15 cellular contexts compared by ENCODE assay signal in genomic region chr3:124207873-124208473, GRCh38.
DNase-seq lines count a peak whose midpoint lies in the region; ATAC-seq lines count a peak whose summit lies in the region.
"Had no signal": no experiment of that assay in that cellular context is flagged by ENCODE, and none has a peak within 500 bp of the region (broad histone marks: within the 10 kb centered on the region; RNA-seq: fewer than 3 reads in every experiment).

No MANE protein-coding gene starts in this region.

- H2BK15ac ChIP-seq in neuronal stem cell (ENCODE audit: low read length), result no peak overlapping the region

- H2AK5ac ChIP-seq in neuronal stem cell (ENCODE audit: low read depth, low read length), result no peak overlapping the region

- H3K36me3 ChIP-seq in neuronal stem cell (replicated peaks in 1 of 2; ENCODE audit: control insufficient read depth in 2 of 2, insufficient read depth in 2 of 2, low read length in 2 of 2), result no peaks in the 10 kb centered on the region
- H3K36me3 ChIP-seq: gastrocnemius medialis, tibial nerve had no signal

- H4K8ac ChIP-seq in neuronal stem cell (ENCODE audit: low read depth, low read length), result peak overlapping the region; percentile 83

- H2BK120ac ChIP-seq in neuronal stem cell (ENCODE audit: low read depth, low read length), result no peak overlapping the region

- H3K27ac ChIP-seq in neuronal stem cell (replicated peaks; ENCODE audit: low read length), result no peak overlapping the region
- H3K27ac ChIP-seq: gastrocnemius medialis, tibial nerve had no signal

- no peaks in the 10 kb centered on the region for H3K36me3 Mint-ChIP-seq in activated CD8-positive, alpha-beta memory T cell treated with anti-CD3 and anti-CD28 coated beads, Interleukin-2, amount 10 ng/mL, durations not matched to agents 7 days and 5 days
- H3K36me3 Mint-ChIP-seq: natural killer cell had no signal

- H3K14ac ChIP-seq in neuronal stem cell (ENCODE audit: low read length), result no peak overlapping the region

- no peak overlapping the region for H3K4me3 Mint-ChIP-seq in activated CD8-positive, alpha-beta memory T cell treated with anti-CD3 and anti-CD28 coated beads, Interleukin-2, amount 10 ng/mL, durations not matched to agents 7 days and 5 days
- H3K4me3 Mint-ChIP-seq: effector memory CD8-positive, alpha-beta T cell; natural killer cell had no signal

- H3K27ac Mint-ChIP-seq in activated CD8-positive, alpha-beta memory T cell treated with anti-CD3 and anti-CD28 coated beads, Interleukin-2, amount 10 ng/mL, durations not matched to agents 7 days and 5 days, result no peak overlapping the region
- H3K27ac Mint-ChIP-seq: effector memory CD8-positive, alpha-beta T cell; natural killer cell had no signal

- no peaks in the 10 kb centered on the region for H3K4me1 Mint-ChIP-seq in activated CD8-positive, alpha-beta memory T cell treated with anti-CD3 and anti-CD28 coated beads, Interleukin-2, amount 10 ng/mL, durations not matched to agents 7 days and 5 days
- H3K4me1 Mint-ChIP-seq: natural killer cell had no signal

- H3K27me3 Mint-ChIP-seq in activated CD8-positive, alpha-beta memory T cell treated with anti-CD3 and anti-CD28 coated beads, Interleukin-2, amount 10 ng/mL, durations not matched to agents 7 days and 5 days, result peaks cover 14% of the 10 kb centered on the region

- peaks cover 3% of the 10 kb centered on the region in 2 donors for H3K4me1 ChIP-seq in neuronal stem cell (ENCODE audit: control insufficient read depth in 2 of 2, insufficient read depth in 1 of 2, low read depth in 1 of 2, low read length in 2 of 2)

- no peak overlapping the region for H2BK12ac ChIP-seq in neuronal stem cell (ENCODE audit: low read length)

- H3K79me1 ChIP-seq in neuronal stem cell (ENCODE audit: low read depth, low read length), result no peaks in the 10 kb centered on the region

- no peaks in the 10 kb centered on the region for H3K27me3 ChIP-seq in neuronal stem cell (ENCODE audit: control insufficient read depth in 3 of 3, insufficient read depth in 3 of 3, low read depth in 1 of 3, low read length in 3 of 3)
- H3K27me3 ChIP-seq: gastrocnemius medialis, tibial nerve had no signal

- no peak overlapping the region for H3K9ac ChIP-seq in neuronal stem cell (ENCODE audit: low read depth, low read length, poor library complexity)

- no peak overlapping the region for H3K18ac ChIP-seq in neuronal stem cell (ENCODE audit: low read length)

- WGBS in neuronal stem cell (ENCODE audit: extremely low coverage in 2 of 2, insufficient read length in 2 of 2, insufficient replicate concordance in 1 of 2), 2 donors, result no CpG with 5 or more reads among the region's 5 CpGs

- no peak overlapping the region for H3K4ac ChIP-seq in neuronal stem cell (ENCODE audit: low read length)

- H3K4me2 ChIP-seq in neuronal stem cell (ENCODE audit: insufficient read depth, low read length, poor library complexity, severe bottlenecking), result no peak overlapping the region

- H3K23ac ChIP-seq in neuronal stem cell (ENCODE audit: low read depth, low read length, poor library complexity), result no peak overlapping the region

- H2BK5ac ChIP-seq in neuronal stem cell (ENCODE audit: low read length), result no peak overlapping the region

- no peak for ATAC-seq in activated CD8-positive, alpha-beta memory T cell treated with anti-CD3 and anti-CD28 coated beads, Interleukin-2, amount 10 ng/mL, durations not matched to agents 7 days and 5 days
- ATAC-seq in GM21576 (IDR thresholded peaks at IDR 0.05; ENCODE audit: unreplicated experiment) (peak; percentile 85), HG03095 (IDR thresholded peaks at IDR 0.05; ENCODE audit: unreplicated experiment) (peak; percentile 91), HG03039 (IDR thresholded peaks at IDR 0.05; ENCODE audit: unreplicated experiment) (no peak)
- ATAC-seq: effector memory CD8-positive, alpha-beta T cell; gastrocnemius medialis; natural killer cell had no signal

- H2AFZ ChIP-seq in neuronal stem cell (ENCODE audit: low read length), result no peak overlapping the region

- no peaks in the 10 kb centered on the region for H3K9me3 ChIP-seq in neuronal stem cell (replicated peaks in 1 of 2; ENCODE audit: control insufficient read depth in 2 of 2, insufficient read depth in 1 of 2, low read depth in 1 of 2, low read length in 2 of 2)
- H3K9me3 ChIP-seq: gastrocnemius medialis, tibial nerve had no signal

- H3K9me3 Mint-ChIP-seq in activated CD8-positive, alpha-beta memory T cell treated with anti-CD3 and anti-CD28 coated beads, Interleukin-2, amount 10 ng/mL, durations not matched to agents 7 days and 5 days (ENCODE audit: low read depth), result no peaks in the 10 kb centered on the region
- H3K9me3 Mint-ChIP-seq: natural killer cell had no signal

- H3K4me3 ChIP-seq in neuronal stem cell (ENCODE audit: low read length in 2 of 2), result no peak overlapping the region
- H3K4me3 ChIP-seq: gastrocnemius medialis, tibial nerve had no signal

- peak; percentile 40 for DNase-seq in activated CD8-positive, alpha-beta memory T cell treated with anti-CD3 and anti-CD28 coated beads, Interleukin-2, amount 10 ng/mL, durations not matched to agents 7 days and 5 days
- DNase-seq in activated CD8-positive, alpha-beta memory T cell treated with anti-CD3 and anti-CD28 coated beads, Interleukin-2, amount 50 U/mL, for 4 hours, result no peak
- no peak for DNase-seq in neuronal stem cell (ENCODE audit: low spot score)
- DNase-seq in NCI-H748 treated with DMSO at 0.1 percent for 48 hours (lab: John Stamatoyannopoulos, UW), result no peak
- DNase-seq in NCI-H1417 treated with DMSO at 0.1 percent for 48 hours (lab: John Stamatoyannopoulos, UW), result no peak
- DNase-seq: activated T-cell treated with anti-CD3 and anti-CD28 coated beads, Interleukin-2, amount 50 U/mL, for 48 hours; aorta; effector memory CD8-positive, alpha-beta T cell; gastrocnemius medialis; natural killer cell; NCI-H1105 treated with DMSO at 0.1 percent for 48 hours had no signal

- no peak overlapping the region for H4K91ac ChIP-seq in neuronal stem cell (ENCODE audit: low read depth, low read length, poor library complexity)

- CTCF ChIA-PET in activated CD8-positive, alpha-beta memory T cell treated with anti-CD3 and anti-CD28 coated beads, Interleukin-2, amount 10 ng/mL, durations not matched to agents 7 days and 5 days (lab: Charles Lee), result no interaction called here

Comparison
In these comparisons a context has a peak if more than half of its experiments do, and no peak if none do; other contexts are left out.
1. ATAC-seq: peak in GM21576 (single experiment) and HG03095 (single experiment); none in activated CD8-positive, alpha-beta memory T cell treated with anti-CD3 and anti-CD28 coated beads, Interleukin-2, amount 10 ng/mL, durations not matched to agents 7 days and 5 days (single experiment) and HG03039 (single experiment).